16 cellular contexts compared by ENCODE assay signal in the genomic region with DNA sequence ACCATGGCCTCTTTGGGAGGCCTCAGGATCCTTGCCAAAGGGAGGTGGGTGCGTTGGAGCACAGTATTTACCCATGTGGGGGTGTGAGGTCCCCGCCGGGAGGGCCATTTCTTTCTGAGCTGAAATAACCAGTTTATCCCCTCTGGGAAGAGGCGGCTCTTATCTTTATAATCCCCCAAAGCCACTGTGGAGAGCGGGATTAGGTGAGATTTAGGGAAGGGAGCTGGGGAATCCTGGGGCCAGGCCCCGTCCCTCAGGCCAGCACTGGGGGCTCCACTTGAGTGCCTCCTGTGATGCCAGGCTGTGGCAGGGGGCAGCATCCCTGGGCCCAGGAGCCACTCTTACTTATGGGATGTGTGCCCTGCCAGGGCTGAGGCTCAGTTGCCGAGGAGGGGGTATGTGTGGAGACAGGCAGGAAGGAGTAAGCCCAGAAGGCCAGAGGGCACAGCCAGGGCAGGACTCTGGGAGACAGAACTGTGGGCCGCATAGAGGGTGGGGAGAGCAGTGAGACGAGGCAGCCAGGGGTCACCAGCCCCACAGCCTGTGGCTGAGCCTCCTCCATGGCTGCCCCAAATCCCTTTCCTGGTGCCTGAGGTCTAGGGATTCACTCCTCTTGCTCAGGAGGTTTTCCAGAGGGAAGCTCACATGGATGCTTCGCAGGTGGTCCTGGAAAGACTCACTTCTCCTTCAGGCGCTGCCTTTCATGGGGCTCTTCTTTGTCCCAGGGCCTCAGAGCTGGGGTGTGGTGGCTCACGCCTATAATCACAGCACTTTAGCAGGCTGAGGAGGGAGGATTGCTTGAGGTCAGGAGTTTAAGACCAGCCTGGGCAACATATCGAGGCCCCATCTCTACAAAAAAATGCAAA. TPM values are rescaled to one million over a fixed set of nuclear protein-coding genes. Genes with fewer than 3 reads are reported as not detected.
DNase-seq lines count a peak whose midpoint lies in the region; ATAC-seq and TF ChIP-seq lines count a peak whose summit lies in the region.
"Had no signal": no experiment of that assay in that cellular context is flagged by ENCODE, and none has a peak within 500 bp of the region (broad histone marks: within the 10 kb centered on the region; RNA-seq: fewer than 3 reads in every experiment).

No MANE protein-coding gene starts in this region.

- no TSS peak for BruUV-seq in Panc1 (replicated peaks; lab: Mats Ljungman, UMichigan)

- no peaks in the 10 kb centered on the region for H3K4me1 ChIP-seq in Panc1 (ENCODE audit: control insufficient read depth, insufficient read depth, low read length)
- H3K4me1 ChIP-seq in iPS-15b (ENCODE audit: control insufficient read depth, insufficient read depth, low read length): peaks cover 5% of the 10 kb centered on the region
- H3K4me1 ChIP-seq in gastrocnemius medialis: peaks cover 83 to 88% of the 10 kb centered on the region in 2 donors

- no peak for TF ChIP-seq CTCF in Panc1 (IDR thresholded peaks at IDR 0.05)
- TF ChIP-seq CTCF in gastrocnemius medialis (IDR thresholded peaks at IDR 0.05 in 4 of 5, conservative IDR thresholded peaks at IDR 0.05 in 1 of 5): no peak

- H3K4me3 ChIP-seq in Panc1 (ENCODE audit: low read depth in 2 of 2, low read length in 2 of 2) (no peak overlapping the region), iPS-15b (ENCODE audit: low read depth, low read length) (no peak overlapping the region), gastrocnemius medialis (no peak overlapping the region)
- H3K4me3 ChIP-seq: coronary artery had no signal

- H3K27ac ChIP-seq in Panc1 (ENCODE audit: low read length) (no peak overlapping the region), gastrocnemius medialis (peak overlapping the region; percentile 79 to 89 (median 86))

- H3K9me3 ChIP-seq in Panc1 (ENCODE audit: control insufficient read depth, insufficient read depth, low read depth, low read length): no peaks in the 10 kb centered on the region
- no peaks in the 10 kb centered on the region for H3K9me3 ChIP-seq in iPS-15b (ENCODE audit: control insufficient read depth, insufficient read depth, low read length)
- H3K9me3 ChIP-seq in gastrocnemius medialis: no peaks in the 10 kb centered on the region

- CTCF ChIA-PET in Panc1 (lab: Charles Lee): interaction anchor here (0.5 to 0.6 kb wide), 2 partner anchors 15 to 206 kb away, joined by 3 read pairs; no protein-coding TSS in a partner anchor

- peak overlapping the region; percentile 24 for H3K9ac ChIP-seq in iPS-15b (ENCODE audit: low read depth, low read length)

- no peaks in the 10 kb centered on the region for H3K27me3 ChIP-seq in Panc1 (ENCODE audit: control insufficient read depth, insufficient read depth, low read length)
- H3K27me3 ChIP-seq in iPS-15b (ENCODE audit: control insufficient read depth, insufficient read depth, low read length): no peaks in the 10 kb centered on the region
- H3K27me3 ChIP-seq in gastrocnemius medialis: no peaks in the 10 kb centered on the region

- POLR2A ChIA-PET in Panc1 (lab: Charles Lee): interaction anchor here (0.6 kb wide), 1 partner anchor 32 kb away, joined by 9 read pairs; no protein-coding TSS in a partner anchor

- TF ChIP-seq POLR2A in gastrocnemius medialis (IDR thresholded peaks at IDR 0.05): no peak

- in situ Hi-C loops in Panc1 (cut with HindIII; ENCODE audit: low pct_unique_long_range_greater_than_20kb, low sequenced_read_pairs): no loop called here
- in situ Hi-C loops in gastrocnemius medialis (cut with MboI; ENCODE audit: low sequenced_read_pairs in 4 of 4): no loop called here

- peak; percentile 14; the same call in 1 of the 2 replicates for ATAC-seq in Panc1
- no peak for ATAC-seq in gastrocnemius medialis
- ATAC-seq: SK-N-SH treated with all-trans-retinoic acid at 6 μM for 48 hours had no signal

- DNase-seq in ELF-1 (ENCODE audit: low read depth, low spot score): peak; percentile 33
- DNase-seq in Panc1 (ENCODE audit: low read depth, low spot score): no peak
- DNase-seq in gastrocnemius medialis: no peak
- DNase-seq in activated CD4-positive, alpha-beta T cell treated with anti-CD3 and anti-CD28 coated beads, Interleukin-2, amount 50 U/mL, for 48 hours: no peak
- no peak for DNase-seq in activated CD4-positive, CD25-positive, alpha-beta regulatory T cell treated with anti-CD3 and anti-CD28 coated beads, Interleukin-2, amount 50 U/mL, for 72 hours
- no peak for DNase-seq in HT-29 (ENCODE audit: low spot score)
- no peak for DNase-seq in NCI-H345 treated with DMSO at 0.1 percent for 48 hours (lab: John Stamatoyannopoulos, UW; ENCODE audit: unreplicated experiment)
- DNase-seq: DMS53, erythroblast, head of caudate nucleus, islet precursor cell, NCI-H1436 treated with DMSO at 0.1 percent for 48 hours, NCI-H2227 treated with DMSO at 0.1 percent for 48 hours had no signal

- intact Hi-C loops in Panc1 (cut with micrococcal nuclease; ENCODE audit: unreplicated experiment) (no loop called here), gastrocnemius medialis (cut with DNase I; ENCODE audit: low total_unique reads) (no loop called here)

- H3K36me3 ChIP-seq in Panc1 (ENCODE audit: control insufficient read depth, insufficient read depth, low read length): no peaks in the 10 kb centered on the region
- H3K36me3 ChIP-seq in iPS-15b (ENCODE audit: control insufficient read depth, insufficient read depth, low read length): no peaks in the 10 kb centered on the region
- no peaks in the 10 kb centered on the region for H3K36me3 ChIP-seq in gastrocnemius medialis

RNA-seq across cellular contexts. Expression of a gene that starts 25.0 kb away (rescaled TPM):
- total RNA-seq in Panc1 (2021; ENCODE audit: unreplicated experiment) (129 TPM), gastrocnemius medialis (10 to 100 TPM; 56.5 to 85.5 (median 60.0) TPM)
- polyA plus RNA-seq in Panc1 (2012; ENCODE audit: insufficient read length): 156 TPM
- total RNA-seq in HT-29 (2014; rRNA removed; shearing (Covaris generic)): 34.9 and 50.5 TPM in 2 replicates

RNA-seq across cellular contexts. Expression of a gene that starts 33.9 kb away (rescaled TPM):
- total RNA-seq in Panc1 (2021; ENCODE audit: unreplicated experiment): 40.0 TPM
- polyA plus RNA-seq in Panc1 (2012; ENCODE audit: insufficient read length): 20.3 TPM
- 10 to 100 TPM; 11.3 to 24.1 (median 16.8) TPM for total RNA-seq in gastrocnemius medialis
- 12.3 and 13.6 TPM in 2 replicates for total RNA-seq in HT-29 (2014; rRNA removed; shearing (Covaris generic))

RNA-seq across cellular contexts. Expression of a gene that starts 34.9 kb away (rescaled TPM):
- total RNA-seq in Panc1 (2021; ENCODE audit: unreplicated experiment): 78.7 TPM
- 50.8 TPM for polyA plus RNA-seq in Panc1 (2012; ENCODE audit: insufficient read length)
- 10 to 100 TPM; 15.4 to 31.2 (median 17.8) TPM for total RNA-seq in gastrocnemius medialis
- 108 and 134 TPM in 2 replicates for total RNA-seq in HT-29 (2014; rRNA removed; shearing (Covaris generic))

RNA-seq across cellular contexts. Expression of a gene that starts 44.1 kb away (rescaled TPM):
- total RNA-seq in Panc1 (2021; ENCODE audit: unreplicated experiment) (201 TPM), gastrocnemius medialis (1 to 10 TPM in 3 of 4 donors, under 1 TPM in 1; 0.78 to 7.1 (median 1.4) TPM)
- 233 TPM for polyA plus RNA-seq in Panc1 (2012; ENCODE audit: insufficient read length)
- 162 and 184 TPM in 2 replicates for total RNA-seq in HT-29 (2014; rRNA removed; shearing (Covaris generic))
